ENCODE assay signal across 1 cellular context in genomic region chr1:230086152-230086551, GRCh38.
TF ChIP-seq lines count a peak whose summit lies in the region.

No MANE protein-coding gene starts in this region.

TF ChIP-seq in A549, 52 proteins besides CTCF, POLR2A, EP300 and RAD21 (continued from another document):
- no peak for TF ChIP-seq HMGXB4 (CRISPR knock-in tag; IDR thresholded peaks at IDR 0.05; ENCODE audit: borderline replicate concordance)
